ENCODE assay signal across 8 cellular contexts in the genomic region with DNA sequence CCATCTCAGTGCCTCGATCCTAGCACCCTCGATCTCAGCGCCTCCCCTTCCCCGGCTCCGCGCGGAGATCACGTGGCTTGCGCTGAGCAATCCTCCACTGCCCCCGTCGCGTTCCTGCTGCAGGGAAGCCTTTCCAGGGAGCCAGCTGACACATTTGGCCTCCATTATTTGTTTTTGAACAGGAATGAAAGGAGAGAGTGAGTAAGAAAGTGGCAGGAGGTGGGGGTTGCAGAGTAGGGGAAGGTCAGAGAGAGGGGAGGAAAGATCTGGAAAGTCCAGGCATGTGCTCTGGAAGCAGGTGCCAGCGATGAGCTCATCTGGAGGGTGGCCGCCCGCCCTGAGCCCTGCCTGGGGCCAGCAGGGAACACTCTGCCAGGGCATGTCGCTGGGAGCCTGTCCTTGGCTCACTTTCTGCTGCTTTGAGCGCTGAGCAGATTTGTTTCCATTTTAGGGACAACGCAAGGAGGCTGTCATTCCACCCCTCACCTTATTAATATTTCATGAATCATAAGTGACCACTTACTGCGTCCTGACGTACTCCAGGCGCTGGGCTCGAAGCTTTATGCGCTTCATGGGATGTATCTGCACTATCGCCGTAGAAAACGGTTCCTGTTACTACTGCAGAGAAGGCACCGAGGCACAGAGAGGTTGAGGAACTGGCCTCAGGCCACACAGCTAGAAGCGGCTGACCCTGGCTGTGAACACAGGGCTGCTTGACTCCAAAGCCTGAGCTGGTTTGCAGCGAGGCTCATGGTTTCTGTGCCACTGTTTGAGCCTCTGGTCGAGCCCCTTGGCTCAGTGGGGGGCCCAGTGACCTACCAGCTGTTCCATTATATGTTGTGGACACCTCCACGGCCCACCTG.
DNase-seq lines count a peak whose midpoint lies in the region; FAIRE-seq and TF ChIP-seq lines count a peak whose summit lies in the region.

No MANE protein-coding gene starts in this region.

- H3K36me3 ChIP-seq in MG63 (peaks cover 87% of the 10 kb centered on the region), WERI-Rb-1 (peaks cover 51% of the 10 kb centered on the region)

- FAIRE-seq in endometrium (lab: Jason Lieb, UNC), result peak; percentile 60
- FAIRE-seq in urothelium cell line (lab: Jason Lieb, UNC), result peak; percentile 9

- H3K27ac ChIP-seq in WERI-Rb-1, result no peak overlapping the region

- DNase-seq in A172 (ENCODE audit: low spot score) (peak; percentile 87), MG63 (peak; percentile 99), middle frontal gyrus (ENCODE audit: extremely low spot score, low spot score) (peak; percentile 38), urothelium cell line (ENCODE audit: low spot score) (peak; percentile 69), NCI-H2107 (lab: John Stamatoyannopoulos, UW) (no peak), NCI-H128 (lab: John Stamatoyannopoulos, UW; ENCODE audit: unreplicated experiment) (no peak), WERI-Rb-1 (no peak)

- H3K27me3 ChIP-seq in MG63, result no peaks in the 10 kb centered on the region
- H3K27me3 ChIP-seq in WERI-Rb-1 (ENCODE audit: insufficient read depth, low read depth, severe bottlenecking), result no peaks in the 10 kb centered on the region

- no peak for TF ChIP-seq CTCF in WERI-Rb-1 (IDR thresholded peaks at IDR 0.05; ENCODE audit: low read depth, low read length)

- H3K9me3 ChIP-seq in MG63, result no peaks in the 10 kb centered on the region
- H3K9me3 ChIP-seq in WERI-Rb-1 (ENCODE audit: severe bottlenecking), result no peaks in the 10 kb centered on the region

- H3K4me3 ChIP-seq in MG63 (no peak overlapping the region), WERI-Rb-1 (ENCODE audit: low read depth, low read length) (no peak overlapping the region)

Comparison
In these comparisons a context has a peak if more than half of its experiments do, and no peak if none do; other contexts are left out.
1. DNase-seq: peak in A172 (single experiment), MG63 (single experiment), middle frontal gyrus (single experiment) and urothelium cell line (single experiment); none in NCI-H2107 (single experiment), NCI-H128 (single experiment) and WERI-Rb-1 (single experiment).